Comparison of ENCODE assay signal across 26 cellular contexts in genomic region chr9:88821749-88822106, GRCh38.
"Had no signal": no experiment of that assay in that cellular context is flagged by ENCODE, and none has a peak within 500 bp of the region (broad histone marks: within the 10 kb centered on the region; RNA-seq: fewer than 3 reads in every experiment).

No MANE protein-coding gene starts in this region.

- H3K4me1 ChIP-seq: ascending aorta, breast epithelium, colonic mucosa had no signal

- H3K27me3 ChIP-seq: ascending aorta, breast epithelium, cardiac muscle cell, colonic mucosa had no signal

- DNase-seq: activated CD4-positive, alpha-beta memory T cell treated with anti-CD3 and anti-CD28 coated beads for 36 hours; activated CD4-positive, alpha-beta T cell treated with anti-CD3 and anti-CD28 coated beads for 36 hours; activated CD4-positive, alpha-beta T cell treated with anti-CD3 and anti-CD28 coated beads, Interleukin-2, amount 10 ng/mL, durations not matched to agents 24 days and 14 days; activated CD4-positive, CD25-positive, alpha-beta regulatory T cell; activated CD4-positive, CD25-positive, alpha-beta regulatory T cell treated with anti-CD3 and anti-CD28 coated beads, Interleukin-2, amount 50 U/mL, for 72 hours; activated CD8-positive, alpha-beta memory T cell treated with anti-CD3 and anti-CD28 coated beads, Interleukin-2, amount 10 ng/mL, durations not matched to agents 7 days and 5 days; activated CD8-positive, alpha-beta memory T cell treated with anti-CD3 and anti-CD28 coated beads, Interleukin-2, amount 50 U/mL, for 48 hours; activated CD8-positive, alpha-beta T cell treated with anti-CD3 and anti-CD28 coated beads, Interleukin-2, amount 10 ng/mL, durations not matched to agents 7 days and 5 days; activated gamma-delta T cell; activated naive CD4-positive, alpha-beta T cell; activated naive CD4-positive, alpha-beta T cell treated with anti-CD3 and anti-CD28 coated beads, Interleukin-2, amount 10 ng/mL, durations not matched to agents 7 days and 5 days; activated naive CD8-positive, alpha-beta T cell treated with anti-CD3 and anti-CD28 coated beads, Interleukin-2, amount 10 ng/mL, durations not matched to agents 7 days and 5 days; activated T-cell treated with anti-CD3 and anti-CD28 coated beads for 4 hours; activated T-cell treated with anti-CD3 and anti-CD28 coated beads, Interleukin-2, amount 50 U/mL, for 24 hours; activated T-cell treated with anti-CD3 and anti-CD28 coated beads, Interleukin-2, amount 50 U/mL, for 72 hours; central memory CD4-positive, alpha-beta T cell; cerebellar nuclear complex; colonic mucosa; effector CD8-positive, alpha-beta T cell; glutamatergic neuron; T-helper 2 cell had no signal

- H3K9me3 ChIP-seq: ascending aorta, breast epithelium, colonic mucosa had no signal

- ATAC-seq: activated CD4-positive, alpha-beta T cell treated with anti-CD3 and anti-CD28 coated beads for 36 hours; activated CD8-positive, alpha-beta memory T cell treated with anti-CD3 and anti-CD28 coated beads, Interleukin-2, amount 10 ng/mL, durations not matched to agents 7 days and 5 days; activated CD8-positive, alpha-beta T cell treated with anti-CD3 and anti-CD28 coated beads, Interleukin-2, amount 10 ng/mL, durations not matched to agents 7 days and 5 days; activated naive CD4-positive, alpha-beta T cell treated with anti-CD3 and anti-CD28 coated beads, Interleukin-2, amount 50 U/mL, for 72 hours; activated T-cell treated with anti-CD3 and anti-CD28 coated beads, Interleukin-2, amount 50 U/mL, for 72 hours had no signal

- H3K27ac ChIP-seq: ascending aorta, breast epithelium, cardiac muscle cell, colonic mucosa, epithelial cell of prostate had no signal

- H3K36me3 ChIP-seq: ascending aorta, breast epithelium, cardiac muscle cell, colonic mucosa had no signal

- H3K4me3 ChIP-seq: ascending aorta, breast epithelium, cardiac muscle cell, colonic mucosa had no signal
